3 cellular contexts compared by ENCODE assay signal in the genomic region with DNA sequence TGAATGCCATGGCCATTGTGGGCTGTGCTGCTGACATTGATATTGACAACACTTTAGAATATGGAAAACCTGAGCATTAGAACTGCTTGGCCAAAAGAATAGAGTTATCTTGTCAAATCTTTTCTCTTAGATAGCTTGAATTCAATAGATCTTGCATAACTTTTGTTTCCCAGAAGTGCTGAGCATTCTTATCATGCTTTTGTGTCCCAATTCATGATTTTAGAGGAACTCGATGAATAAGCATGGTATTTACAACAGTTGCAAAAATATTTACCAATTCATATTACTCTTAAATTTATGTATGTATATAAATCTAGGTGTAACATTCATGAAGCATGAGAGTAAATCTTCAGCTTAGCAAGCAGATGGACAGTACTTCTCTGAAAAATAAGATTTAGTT.
"Had no signal": no experiment of that assay in that cellular context is flagged by ENCODE, and none has a peak within 500 bp of the region (broad histone marks: within the 10 kb centered on the region; RNA-seq: fewer than 3 reads in every experiment).

No MANE protein-coding gene starts in this region.

- DNase-seq: GDM1, GF-D8 had no signal

- H3K4me3 ChIP-seq: GM12878 had no signal
